28 cellular contexts compared by ENCODE assay signal in genomic region chr21:31545036-31545435, GRCh38.
"Had no signal": no experiment of that assay in that cellular context is flagged by ENCODE, and none has a peak within 500 bp of the region (broad histone marks: within the 10 kb centered on the region; RNA-seq: fewer than 3 reads in every experiment).

No MANE protein-coding gene starts in this region.

- H3K4me3 Mint-ChIP-seq: dendritic cell treated with granulocyte-macrophage colony-stimulating factor and Interleukin-4, amounts not matched to agents 40 ng/mL and 50 ng/mL, for 4 days; endodermal cell; natural killer cell had no signal

- H3K36me3 ChIP-seq: colonic mucosa, gastroesophageal sphincter, heart right ventricle, lower lobe of right lung, neutrophil, pancreas, right lobe of liver, stomach, tibial artery, upper lobe of left lung had no signal

- H3K4me3 ChIP-seq: colonic mucosa, gastroesophageal sphincter, heart right ventricle, lower lobe of right lung, pancreas, right lobe of liver, smooth muscle cell, stomach, testis, tibial artery, upper lobe of left lung had no signal

- H3K27ac Mint-ChIP-seq: dendritic cell treated with granulocyte-macrophage colony-stimulating factor and Interleukin-4, amounts not matched to agents 40 ng/mL and 50 ng/mL, for 4 days; endodermal cell; natural killer cell had no signal

- H3K9me3 Mint-ChIP-seq: dendritic cell treated with granulocyte-macrophage colony-stimulating factor and Interleukin-4, amounts not matched to agents 40 ng/mL and 50 ng/mL, for 4 days; natural killer cell had no signal

- H3K27ac ChIP-seq: colonic mucosa, epithelial cell of prostate, foreskin keratinocyte, gastroesophageal sphincter, heart right ventricle, lower lobe of right lung, neutrophil, pancreas, right lobe of liver, stomach, testis, tibial artery, upper lobe of left lung had no signal

- H3K27me3 ChIP-seq: colonic mucosa, foreskin keratinocyte, neutrophil, pancreas, right lobe of liver, testis, tibial artery, upper lobe of left lung had no signal

- DNase-seq: colonic mucosa; effector CD8-positive, alpha-beta T cell; endodermal cell; foreskin keratinocyte; heart right ventricle; hippocampal formation; left ventricle myocardium superior; lower lobe of right lung; natural killer cell; pancreas; retina; right lobe of liver; stimulated activated CD4-positive, alpha-beta T cell treated with anti-CD3 and anti-CD28 coated beads, Interleukin-12 subunit alpha, Interleukin-12 subunit beta, amount 100 ng/mL, for 4 hours; stimulated activated CD4-positive, alpha-beta T cell treated with anti-CD3 and anti-CD28 coated beads, Interleukin-1b, Interleukin-23, amount 100 ng/mL, for 48 hours; stimulated activated CD4-positive, alpha-beta T cell treated with anti-CD3 and anti-CD28 coated beads, Interleukin-4, amount 100 ng/mL, for 1 hour; stimulated activated CD8-positive, alpha-beta memory T cell treated with anti-CD3 and anti-CD28 coated beads, Interleukin-4, amount 100 ng/mL, for 48 hours; stimulated activated naive CD4-positive, alpha-beta T cell; stomach; testis; tibial artery; upper lobe of left lung had no signal

- H3K9me3 ChIP-seq: colonic mucosa, gastroesophageal sphincter, heart right ventricle, lower lobe of right lung, neutrophil, pancreas, right lobe of liver, stomach, testis, tibial artery, upper lobe of left lung had no signal

- FAIRE-seq: islet of Langerhans, pancreas, urothelium cell line had no signal

- H3K4me1 ChIP-seq: colonic mucosa, foreskin keratinocyte, gastroesophageal sphincter, heart right ventricle, lower lobe of right lung, pancreas, stomach, tibial artery, upper lobe of left lung had no signal

- H3K4me2 ChIP-seq: smooth muscle cell had no signal

- H3K36me3 Mint-ChIP-seq: natural killer cell had no signal

- H3K4me1 Mint-ChIP-seq: natural killer cell had no signal
